Comparison of ENCODE assay signal across 29 cellular contexts in the genomic region with DNA sequence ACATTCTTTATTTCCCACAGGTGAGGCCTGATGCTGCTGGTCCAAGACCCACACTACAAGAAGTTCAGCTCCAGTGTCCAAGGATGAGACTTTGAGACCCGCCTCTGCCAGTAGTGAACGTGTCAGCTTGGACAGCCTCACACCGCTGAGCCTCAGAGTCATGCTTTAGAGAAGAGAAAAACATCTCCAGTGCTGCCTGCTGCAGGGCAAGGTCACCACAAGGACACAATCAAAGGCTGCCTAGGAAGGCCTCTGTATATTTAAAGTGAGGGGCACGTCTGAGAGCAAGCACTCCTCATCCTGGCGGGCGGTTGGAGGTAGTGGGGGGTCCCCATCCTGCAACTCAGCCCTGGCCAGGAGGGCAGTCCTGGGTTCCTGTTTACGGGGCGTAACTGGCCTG. TPM values are rescaled to one million over a fixed set of nuclear protein-coding genes. Genes with fewer than 3 reads are reported as not detected.
DNase-seq lines count a peak whose midpoint lies in the region; ATAC-seq and TF ChIP-seq lines count a peak whose summit lies in the region.
"Had no signal": no experiment of that assay in that cellular context is flagged by ENCODE, and none has a peak within 500 bp of the region (broad histone marks: within the 10 kb centered on the region; RNA-seq: fewer than 3 reads in every experiment).

No MANE protein-coding gene starts in this region.

- H3K4me3 ChIP-seq in cardiac muscle cell (no peak overlapping the region), gastroesophageal sphincter (no peak overlapping the region), transverse colon (no peak overlapping the region), osteoblast (ENCODE audit: insufficient read depth, low read length) (no peak overlapping the region)
- no peak overlapping the region for H3K4me3 ChIP-seq in CD4-positive, alpha-beta memory T cell (ENCODE audit: low read length in 2 of 2)
- H3K4me3 ChIP-seq: ascending aorta, left ventricle myocardium inferior, psoas muscle, upper lobe of right lung had no signal

- TF ChIP-seq POLR2A in gastroesophageal sphincter (IDR thresholded peaks at IDR 0.05) (no peak), transverse colon (IDR thresholded peaks at IDR 0.05) (no peak)

- H3K9me3 ChIP-seq in cardiac muscle cell (ENCODE audit: low read depth) (no peaks in the 10 kb centered on the region), gastroesophageal sphincter (no peaks in the 10 kb centered on the region), transverse colon (no peaks in the 10 kb centered on the region), osteoblast (ENCODE audit: low read depth, low read length) (no peaks in the 10 kb centered on the region)
- no peaks in the 10 kb centered on the region for H3K9me3 ChIP-seq in CD4-positive, alpha-beta memory T cell (ENCODE audit: control insufficient read depth in 1 of 2, low read length in 2 of 2)
- H3K9me3 ChIP-seq: ascending aorta, left ventricle myocardium inferior, psoas muscle, upper lobe of right lung had no signal

- H3K27ac ChIP-seq in cardiac muscle cell (peak overlapping the region; percentile 83), gastroesophageal sphincter (peak overlapping the region; percentile 39 to 80 (median 78)), transverse colon (peak overlapping the region in 3 of 4 donors; percentile 53 to 71 (median 55)), osteoblast (ENCODE audit: low read depth, low read length) (no peak overlapping the region)
- H3K27ac ChIP-seq in CD4-positive, alpha-beta memory T cell (ENCODE audit: low read depth, low read length): no peak overlapping the region
- H3K27ac ChIP-seq: ascending aorta, left ventricle myocardium inferior, psoas muscle, upper lobe of right lung had no signal

- no peaks in the 10 kb centered on the region for H3K36me3 ChIP-seq in cardiac muscle cell
- no peaks in the 10 kb centered on the region for H3K36me3 ChIP-seq in gastroesophageal sphincter
- no peaks in the 10 kb centered on the region for H3K36me3 ChIP-seq in transverse colon
- H3K36me3 ChIP-seq in osteoblast (ENCODE audit: insufficient read depth, low read length): no peaks in the 10 kb centered on the region
- H3K36me3 ChIP-seq in CD4-positive, alpha-beta memory T cell (ENCODE audit: insufficient read depth, low read length): no peaks in the 10 kb centered on the region
- H3K36me3 ChIP-seq: ascending aorta, left ventricle myocardium inferior, upper lobe of right lung had no signal

- peak overlapping the region; percentile 23 for H3K4me3 Mint-ChIP-seq in nephron progenitor cell
- no peak overlapping the region for H3K4me3 Mint-ChIP-seq in CD4-positive, alpha-beta memory T cell
- H3K4me3 Mint-ChIP-seq: activated CD4-positive, alpha-beta T cell treated with anti-CD3 and anti-CD28 coated beads, Interleukin-2, amount 10 ng/mL, durations not matched to agents 24 days and 14 days; CD8-positive, alpha-beta memory T cell; neural crest cell had no signal

- peaks cover 12% of the 10 kb centered on the region for H3K27me3 Mint-ChIP-seq in nephron progenitor cell (ENCODE audit: low read depth, poor library complexity)
- H3K27me3 Mint-ChIP-seq in CD4-positive, alpha-beta memory T cell: no peaks in the 10 kb centered on the region
- H3K27me3 Mint-ChIP-seq: activated CD4-positive, alpha-beta T cell treated with anti-CD3 and anti-CD28 coated beads, Interleukin-2, amount 10 ng/mL, durations not matched to agents 24 days and 14 days had no signal

- DNase-seq in cardiac muscle cell (ENCODE audit: low read depth in 1 of 2, low spot score in 1 of 2) (peak in 1 of 2 donors; percentile 59), Right ventricle myocardium superior (no peak), nephron progenitor cell (no peak), transverse colon (no peak), osteoblast (ENCODE audit: insufficient read length, low spot score, missing footprints) (no peak), superior temporal gyrus (ENCODE audit: extremely low spot score) (no peak)
- DNase-seq in CD4-positive, alpha-beta memory T cell: no peak
- DNase-seq: activated CD4-positive, alpha-beta T cell treated with anti-CD3 and anti-CD28 coated beads, Interleukin-2, amount 10 ng/mL, durations not matched to agents 24 days and 14 days; AML-193; CD8-positive, alpha-beta memory T cell; DMS53; effector memory CD4-positive, alpha-beta T cell; GDM1; KG1; left ventricle myocardium inferior; NCI-H2081; NCI-H510A; psoas muscle; small intestine; stimulated activated CD4-positive, alpha-beta T cell treated with anti-CD3 and anti-CD28 coated beads, Interleukin-2, amount 100 ng/mL, for 48 hours; stimulated activated naive CD8-positive, alpha-beta T cell treated with anti-CD3 and anti-CD28 coated beads, Interleukin-15, Interleukin-2, amounts not matched to agents 100 U/mL and 50 U/mL, for 24 hours; T-helper 1 cell; upper lobe of right lung had no signal

- in situ Hi-C loops in transverse colon (cut with MboI; ENCODE audit: low pct_ligation_motif_present in 1 of 4, low pct_unique_long_range_greater_than_20kb in 1 of 4, low sequenced_read_pairs in 3 of 4): no loop called here

- no peak overlapping the region for H3K4me2 ChIP-seq in osteoblast (ENCODE audit: insufficient read depth, low read length)

- intact Hi-C loops in Right ventricle myocardium superior (cut with DNase I): no loop called here
- intact Hi-C loops in transverse colon (cut with DNase I; ENCODE audit: low total_unique reads): no loop called here
- intact Hi-C loops in CD4-positive, alpha-beta memory T cell (cut with micrococcal nuclease): no loop called here

- peaks cover 14% of the 10 kb centered on the region for H3K36me3 Mint-ChIP-seq in nephron progenitor cell (ENCODE audit: low read depth)
- H3K36me3 Mint-ChIP-seq in CD4-positive, alpha-beta memory T cell: no peaks in the 10 kb centered on the region
- H3K36me3 Mint-ChIP-seq: activated naive CD4-positive, alpha-beta T cell treated with anti-CD3 and anti-CD28 coated beads, Interleukin-2, amount 50 U/mL, for 72 hours; CD8-positive, alpha-beta memory T cell had no signal

- no peak for TF ChIP-seq EP300 in gastroesophageal sphincter (IDR thresholded peaks at IDR 0.05)
- TF ChIP-seq EP300 in transverse colon (IDR thresholded peaks at IDR 0.05; ENCODE audit: low read depth): no peak

- H3K4me1 ChIP-seq in cardiac muscle cell (ENCODE audit: low read depth) (peaks cover 58% of the 10 kb centered on the region), gastroesophageal sphincter (peaks cover 0 to 88% (median 29%) of the 10 kb centered on the region in 3 donors), transverse colon (peaks cover 3 to 30% (median 8%) of the 10 kb centered on the region in 4 donors), osteoblast (ENCODE audit: insufficient read depth, low read length) (no peaks in the 10 kb centered on the region)
- H3K4me1 ChIP-seq in CD4-positive, alpha-beta memory T cell (ENCODE audit: insufficient read depth, low read length): no peaks in the 10 kb centered on the region
- H3K4me1 ChIP-seq: ascending aorta, left ventricle myocardium inferior, psoas muscle had no signal

- peaks cover 73% of the 10 kb centered on the region for H3K4me1 Mint-ChIP-seq in nephron progenitor cell
- H3K4me1 Mint-ChIP-seq in CD4-positive, alpha-beta memory T cell: no peaks in the 10 kb centered on the region
- H3K4me1 Mint-ChIP-seq: activated CD4-positive, alpha-beta T cell treated with anti-CD3 and anti-CD28 coated beads, Interleukin-2, amount 10 ng/mL, durations not matched to agents 24 days and 14 days; CD8-positive, alpha-beta memory T cell had no signal

- POLR2A ChIA-PET in CD4-positive, alpha-beta memory T cell (lab: Charles Lee; ENCODE audit: partially characterized antibody): no interaction called here

- H3K27ac Mint-ChIP-seq in nephron progenitor cell: no peak overlapping the region
- H3K27ac Mint-ChIP-seq in CD4-positive, alpha-beta memory T cell: no peak overlapping the region
- H3K27ac Mint-ChIP-seq: activated CD4-positive, alpha-beta T cell treated with anti-CD3 and anti-CD28 coated beads, Interleukin-2, amount 10 ng/mL, durations not matched to agents 24 days and 14 days; activated naive CD4-positive, alpha-beta T cell treated with anti-CD3 and anti-CD28 coated beads, Interleukin-2, amount 50 U/mL, for 72 hours had no signal

- TF ChIP-seq CTCF in cardiac muscle cell (IDR thresholded peaks at IDR 0.05; ENCODE audit: low read depth, low read length): no peak
- TF ChIP-seq CTCF in gastroesophageal sphincter (IDR thresholded peaks at IDR 0.05): no peak
- TF ChIP-seq CTCF in nephron progenitor cell (IDR thresholded peaks at IDR 0.05): no peak
- TF ChIP-seq CTCF in transverse colon (IDR thresholded peaks at IDR 0.05): no peak
- TF ChIP-seq CTCF in osteoblast (IDR thresholded peaks at IDR 0.05; ENCODE audit: extremely low read depth, low read depth, low read length): no peak

- CTCF ChIA-PET in CD4-positive, alpha-beta memory T cell (lab: Charles Lee; ENCODE audit: partially characterized antibody): no interaction called here

- no peaks in the 10 kb centered on the region for H4K20me1 ChIP-seq in osteoblast (ENCODE audit: insufficient read depth, low read length)

- no peak overlapping the region for H2AFZ ChIP-seq in osteoblast (ENCODE audit: low read length)

- ATAC-seq in Right ventricle myocardium superior (ENCODE audit: poor library complexity) (no peak), gastroesophageal sphincter (peak; percentile 34)
- ATAC-seq: activated naive CD4-positive, alpha-beta T cell treated with anti-CD3 and anti-CD28 coated beads, Interleukin-2, amount 50 U/mL, for 72 hours; psoas muscle; stimulated activated naive CD8-positive, alpha-beta T cell treated with anti-CD3 and anti-CD28 coated beads, Interleukin-15, Interleukin-2, amounts not matched to agents 100 U/mL and 50 U/mL, for 24 hours had no signal

- no peaks in the 10 kb centered on the region for H3K79me2 ChIP-seq in osteoblast (ENCODE audit: insufficient read depth, low read length)

- peaks cover 2% of the 10 kb centered on the region for H3K9me3 Mint-ChIP-seq in nephron progenitor cell
- H3K9me3 Mint-ChIP-seq in CD4-positive, alpha-beta memory T cell: peaks cover 0 to 2% (median 0%) of the 10 kb centered on the region in 8 donors
- H3K9me3 Mint-ChIP-seq: activated CD4-positive, alpha-beta T cell treated with anti-CD3 and anti-CD28 coated beads, Interleukin-2, amount 10 ng/mL, durations not matched to agents 24 days and 14 days; neural crest cell had no signal

- 60 to 78% methylated on average over 1 to 5 of the region's 8 CpGs for WGBS in gastroesophageal sphincter (ENCODE audit: low coverage in 1 of 2), 2 donors
- WGBS in transverse colon (ENCODE audit: low coverage in 1 of 2), 2 donors: 75% methylated on average over 8 of the region's 8 CpGs; no CpG with 5 or more reads in 1 of the 2 donors

- H3K27me3 ChIP-seq in cardiac muscle cell (no peaks in the 10 kb centered on the region), gastroesophageal sphincter (no peaks in the 10 kb centered on the region), transverse colon (no peaks in the 10 kb centered on the region), osteoblast (ENCODE audit: insufficient read depth, low read length) (no peaks in the 10 kb centered on the region)
- no peaks in the 10 kb centered on the region for H3K27me3 ChIP-seq in CD4-positive, alpha-beta memory T cell (ENCODE audit: insufficient read depth, low read length)
- H3K27me3 ChIP-seq: ascending aorta, upper lobe of right lung had no signal

RNA-seq across cellular contexts. Expression of a gene that starts 19.3 kb away (rescaled TPM):
- total RNA-seq in cardiac muscle cell: 47.1 and 50.6 TPM in 2 replicates
- 47.5 and 51.3 TPM in 2 replicates for polyA plus RNA-seq in cardiac muscle cell
- 0.30 TPM for total RNA-seq in Right ventricle myocardium superior
- 10 to 100 TPM; 41.6 to 79.3 (median 60.5) TPM for total RNA-seq in gastroesophageal sphincter
- total RNA-seq in transverse colon: 100 to 1,000 TPM in 2 of 4 donors, 10 to 100 TPM in 2; 30.3 to 114 (median 87.9) TPM
- total RNA-seq in osteoblast: 9.7 and 13.8 TPM in 2 replicates
- total RNA-seq in CD4-positive, alpha-beta memory T cell: under 1 TPM; 0.58 to 0.90 TPM
- 1 to 10 TPM in 1 of 2 donors, not detected in 1; 1.0 TPM for polyA plus RNA-seq in CD4-positive, alpha-beta memory T cell
- total RNA-seq: A172; activated CD4-positive, alpha-beta T cell treated with anti-CD3 and anti-CD28 coated beads, Interleukin-2, amount 10 ng/mL, durations not matched to agents 24 days and 14 days; activated naive CD4-positive, alpha-beta T cell treated with anti-CD3 and anti-CD28 coated beads, Interleukin-2, amount 50 U/mL, for 72 hours; mononuclear cell had no signal

Comparison
In these comparisons a context has a peak if more than half of its experiments do, and no peak if none do; other contexts are left out.
1. H3K27ac ChIP-seq: peak in cardiac muscle cell (single experiment), gastroesophageal sphincter (4 of 4) and transverse colon (3 of 4); none in osteoblast (single experiment) and CD4-positive, alpha-beta memory T cell (single experiment).